Comparison of ENCODE assay signal across 8 cellular contexts in genomic region chr9:79572032-79572890, GRCh38. TPM values are rescaled to one million over a fixed set of nuclear protein-coding genes. Genes with fewer than 3 reads are reported as not detected.
DNase-seq lines count a peak whose midpoint lies in the region; ATAC-seq and TF ChIP-seq lines count a peak whose summit lies in the region.

No MANE protein-coding gene starts in this region.

- DNase-seq in 8988T (peak; percentile 24), NCI-H526 treated with DMSO at 0.1 percent for 48 hours (lab: John Stamatoyannopoulos, UW) (peak; percentile 25), Right ventricle myocardium superior (peak; percentile 71), nucleus accumbens (lab: John Stamatoyannopoulos, UW) (peak in 30 of 56 donors; percentile 14 to 73 (median 48)), foreskin melanocyte (no peak)
- peak; percentile 36 for DNase-seq in activated naive CD4-positive, alpha-beta T cell treated with anti-CD3 and anti-CD28 coated beads, Interleukin-2, amount 50 U/mL, for 16 hours

- H3K4me3 ChIP-seq in GM12875 (ENCODE audit: low read depth, low read length) = peak overlapping the region; percentile 66

- intact Hi-C loops in Right ventricle myocardium superior (cut with DNase I) = loop anchor here (10.0 kb wide), 1 partner anchor 93 kb away; no protein-coding TSS in a partner anchor

- no peak for TF ChIP-seq CTCF in GM12875 (IDR thresholded peaks at IDR 0.05; ENCODE audit: borderline replicate concordance, insufficient read depth, low read depth, low read length)

- ATAC-seq in Right ventricle myocardium superior (ENCODE audit: poor library complexity) = peak; percentile 25
- no peak for ATAC-seq in GM21360 (IDR thresholded peaks at IDR 0.05; ENCODE audit: unreplicated experiment)

RNA-seq across cellular contexts. Expression of gene TLE4, which starts 0.5 kb away (rescaled TPM):
- total RNA-seq in Right ventricle myocardium superior = 12.8 TPM
